8 cellular contexts compared by ENCODE assay signal in the genomic region with DNA sequence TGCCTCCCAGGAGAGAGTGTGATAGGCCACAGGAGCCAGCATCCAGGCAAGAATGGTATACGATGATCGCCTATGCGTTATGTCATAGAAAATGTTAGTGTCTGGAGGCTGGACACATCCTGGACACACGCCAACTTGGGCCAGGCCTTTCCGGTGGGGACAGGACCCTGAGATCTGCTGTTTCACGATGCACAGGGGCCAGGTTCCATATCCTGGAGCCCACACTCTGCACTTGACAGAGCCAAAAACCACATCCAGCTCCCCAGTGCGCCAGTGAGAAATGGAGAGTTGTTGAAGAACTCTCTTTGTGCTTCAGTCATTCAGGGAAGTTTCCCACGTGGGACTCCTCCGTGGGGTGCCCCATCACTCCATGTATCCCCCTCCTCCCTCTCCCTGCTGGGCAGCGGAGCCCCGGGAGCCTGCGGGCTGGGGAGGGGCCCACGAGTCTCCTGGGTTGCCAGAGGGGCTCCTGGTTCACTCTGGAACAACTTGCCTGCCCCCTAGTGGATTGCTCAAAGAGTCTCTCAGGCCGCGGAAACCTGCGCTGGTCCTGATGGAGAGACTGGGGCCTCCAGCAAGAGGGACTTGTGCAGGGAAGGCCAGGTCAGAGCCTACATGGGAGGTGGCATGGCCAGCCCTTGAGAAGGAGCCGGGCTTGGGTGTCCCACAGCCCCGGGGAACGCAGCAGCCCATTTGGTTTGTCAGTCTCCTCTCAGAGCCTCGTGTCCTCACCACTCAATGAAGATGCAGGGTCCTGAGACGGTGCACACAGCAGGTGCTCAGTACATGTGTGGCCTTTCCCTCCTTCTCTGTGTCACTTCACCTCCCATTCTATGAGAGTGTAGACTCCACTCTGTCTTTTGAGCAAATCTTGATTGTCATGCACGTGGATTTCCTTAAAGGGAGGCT. TPM values are rescaled to one million over a fixed set of nuclear protein-coding genes. Genes with fewer than 3 reads are reported as not detected.
DNase-seq lines count a peak whose midpoint lies in the region; ATAC-seq, FAIRE-seq and TF ChIP-seq lines count a peak whose summit lies in the region.

No MANE protein-coding gene starts in this region.

- no peak for FAIRE-seq in bronchial epithelial cell (lab: Jason Lieb, UNC)
- FAIRE-seq in kidney (lab: Jason Lieb, UNC), result no peak

- H3K27ac ChIP-seq in BLaER1 treated with 17β-estradiol and CSF1 and Interleukin-3, amounts not matched to agents 10 nM and 100 nM, result no peak overlapping the region
- H3K27ac ChIP-seq in WERI-Rb-1 (no peak overlapping the region), kidney (ENCODE audit: low read depth in 2 of 2, low read length in 2 of 2) (no peak overlapping the region)

- peak overlapping the region in 8 of 11 experiments; percentile 23 to 66 (median 44); a peak in 11 of 22 replicates for H3K4me2 ChIP-seq in BLaER1 treated with 17β-estradiol and CSF1 and Interleukin-3, amounts not matched to agents 10 nM and 100 nM

- H3K9me3 ChIP-seq in BLaER1 treated with 17β-estradiol and CSF1 and Interleukin-3, amounts not matched to agents 10 nM and 100 nM (replicated peaks in 1 of 11), result peaks cover 0 to 5% (median 0%) of the 10 kb centered on the region in 11 experiments; a peak in 2 of 22 replicates
- H3K9me3 ChIP-seq in WERI-Rb-1 (ENCODE audit: severe bottlenecking) (peaks cover 7% of the 10 kb centered on the region), kidney (ENCODE audit: control insufficient read depth in 1 of 2, low read length in 2 of 2) (no peaks in the 10 kb centered on the region)

- H3K27me3 ChIP-seq in BLaER1 treated with 17β-estradiol and CSF1 and Interleukin-3, amounts not matched to agents 10 nM and 100 nM, result peaks cover 11 to 39% (median 26%) of the 10 kb centered on the region in 11 experiments; a peak in 20 of 22 replicates
- H3K27me3 ChIP-seq in WERI-Rb-1 (ENCODE audit: insufficient read depth, low read depth, severe bottlenecking), result no peaks in the 10 kb centered on the region
- peaks cover 3% of the 10 kb centered on the region for H3K27me3 ChIP-seq in bronchial epithelial cell (ENCODE audit: control insufficient read depth, insufficient read depth, low read length)

- TF ChIP-seq CTCF in WERI-Rb-1 (IDR thresholded peaks at IDR 0.05; ENCODE audit: low read depth, low read length), result peak; percentile 85
- peak; percentile 88 for TF ChIP-seq CTCF in bronchial epithelial cell (IDR thresholded peaks at IDR 0.05; ENCODE audit: insufficient read depth, low read length, severe bottlenecking)
- peak; percentile 78 for TF ChIP-seq CTCF in kidney (IDR thresholded peaks at IDR 0.05; ENCODE audit: borderline replicate concordance, extremely low read depth, insufficient read depth)

- peaks cover 21 to 51% (median 37%) of the 10 kb centered on the region in 10 experiments for H3K4me1 ChIP-seq in BLaER1 treated with 17β-estradiol and CSF1 and Interleukin-3, amounts not matched to agents 10 nM and 100 nM
- peaks cover 0 to 5% of the 10 kb centered on the region in 2 donors for H3K4me1 ChIP-seq in kidney (ENCODE audit: control insufficient read depth in 1 of 2, insufficient read depth in 1 of 2, low read depth in 1 of 2, low read length in 2 of 2)

- DNase-seq in H4 (ENCODE audit: low spot score), result peak; percentile 57
- peak; percentile 63 for DNase-seq in NCI-H2196 (lab: John Stamatoyannopoulos, UW; ENCODE audit: unreplicated experiment)
- DNase-seq in WERI-Rb-1, result peak; percentile 83
- DNase-seq in bronchial epithelial cell (ENCODE audit: low read depth), result peak; percentile 40
- no peak for DNase-seq in kidney
- DNase-seq in stimulated activated CD4-positive, alpha-beta T cell treated with anti-CD3 and anti-CD28 coated beads, Interleukin-1b, Interleukin-23, amount 100 ng/mL, for 4 hours (ENCODE audit: low read depth in 2 of 2), result peak; percentile 37 to 45

- H3K36me3 ChIP-seq in BLaER1 treated with 17β-estradiol and CSF1 and Interleukin-3, amounts not matched to agents 10 nM and 100 nM, result no peaks in the 10 kb centered on the region
- no peaks in the 10 kb centered on the region for H3K36me3 ChIP-seq in WERI-Rb-1
- H3K36me3 ChIP-seq in bronchial epithelial cell (ENCODE audit: control insufficient read depth, insufficient read depth, low read length), result no peaks in the 10 kb centered on the region
- H3K36me3 ChIP-seq in kidney (ENCODE audit: control insufficient read depth in 1 of 2, insufficient read depth in 2 of 2, low read length in 2 of 2), result no peaks in the 10 kb centered on the region

- no peak for ATAC-seq in HG03196 (IDR thresholded peaks at IDR 0.05; ENCODE audit: unreplicated experiment)

- intact Hi-C loops in kidney (cut with DNase I), result no loop called here

- H3K4me3 ChIP-seq in BLaER1 treated with 17β-estradiol and CSF1 and Interleukin-3, amounts not matched to agents 10 nM and 100 nM, result no peak overlapping the region
- H3K4me3 ChIP-seq in WERI-Rb-1 (ENCODE audit: low read depth, low read length) (no peak overlapping the region), bronchial epithelial cell (ENCODE audit: low read depth, low read length) (no peak overlapping the region), kidney (ENCODE audit: low read length in 2 of 2) (no peak overlapping the region)

- H4K20me1 ChIP-seq in BLaER1 treated with 17β-estradiol and CSF1 and Interleukin-3, amounts not matched to agents 10 nM and 100 nM, result peaks cover 0 to 42% (median 8%) of the 10 kb centered on the region in 11 experiments; a peak in 10 of 22 replicates

- 0 out of 22 replicates have a peak overlapping the region, but pooled peaks of 1 of the 11 experiments have one; percentile 31 for H3K9ac ChIP-seq in BLaER1 treated with 17β-estradiol and CSF1 and Interleukin-3, amounts not matched to agents 10 nM and 100 nM
- no peak overlapping the region for H3K9ac ChIP-seq in kidney (ENCODE audit: low read length in 2 of 2)

RNA-seq across cellular contexts. Expression of a gene that starts 10.2 kb away (rescaled TPM):
- 0.04 and 0.29 TPM in 2 replicates for total RNA-seq in H4 (2014; rRNA removed; shearing (Covaris generic))
- 0.26 TPM in 1 of 2 replicates, not detected in the other for total RNA-seq in bronchial epithelial cell
- 136 TPM for total RNA-seq in kidney
- 105 TPM for polyA plus RNA-seq in kidney (ENCODE audit: insufficient read depth, low read depth, low replicate concordance)

Comparison
In these comparisons a context has a peak if more than half of its experiments do, and no peak if none do; other contexts are left out.
1. RNA of a gene that starts 10.2 kb away (total RNA-seq): 136 TPM in kidney (single experiment); 0.26 TPM in bronchial epithelial cell and 0.04 to 0.29 TPM in H4; every median in the first group is over 100 times any median in the second.
2. Peak in every context shown above with its lines, with median percentiles within 50 percentile points of each other: CTCF ChIP-seq.